In the genomic region with DNA sequence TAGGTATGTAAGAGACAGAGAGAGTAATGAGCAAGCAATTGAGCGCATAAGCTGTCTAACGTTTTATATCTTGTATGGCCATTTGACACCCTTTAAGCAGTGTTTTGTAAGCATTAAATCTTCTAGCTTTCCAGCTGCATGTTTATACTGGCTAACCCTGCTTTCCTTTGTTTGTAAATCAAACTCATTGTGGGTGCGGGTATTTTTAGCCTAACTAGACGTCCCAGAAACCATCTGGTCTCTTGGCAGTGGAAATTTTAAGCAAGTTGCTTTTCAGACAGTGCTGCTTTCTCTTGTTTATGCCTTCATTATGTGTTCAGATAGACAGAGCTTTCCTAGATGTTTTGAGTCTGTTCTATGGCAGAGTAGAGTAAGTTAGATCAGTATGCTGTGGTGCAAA, we compare ENCODE assay signal across 11 cellular contexts.
DNase-seq lines count a peak whose midpoint lies in the region; ATAC-seq, FAIRE-seq and TF ChIP-seq lines count a peak whose summit lies in the region.
"Had no signal": no experiment of that assay in that cellular context is flagged by ENCODE, and none has a peak within 500 bp of the region (broad histone marks: within the 10 kb centered on the region; RNA-seq: fewer than 3 reads in every experiment).

No MANE protein-coding gene starts in this region.

- no peak overlapping the region for H3K56ac ChIP-seq in IMR-90 (ENCODE audit: extremely low read depth, insufficient read depth, low read length)

- peaks cover 29% of the 10 kb centered on the region for H3F3A ChIP-seq in smooth muscle cell (ENCODE audit: low read depth)

- no peak for TF ChIP-seq CTCF in IMR-90 (conservative IDR thresholded peaks at IDR 0.05; ENCODE audit: low read depth, low read length)
- no peak for TF ChIP-seq CTCF in coronary artery (IDR thresholded peaks at IDR 0.05)
- TF ChIP-seq CTCF in left lung (IDR thresholded peaks at IDR 0.05), result no peak
- TF ChIP-seq CTCF in smooth muscle cell (IDR thresholded peaks at IDR 0.05; ENCODE audit: borderline replicate concordance, insufficient read depth, poor library complexity, severe bottlenecking), result no peak

- DNase-seq in IMR-90, result peak; percentile 94
- no peak for DNase-seq in coronary artery (ENCODE audit: low spot score)
- no peak for DNase-seq in left lung
- DNase-seq in smooth muscle cell (lab: John Stamatoyannopoulos, UW; ENCODE audit: unreplicated experiment), result no peak
- no peak for DNase-seq in SK-N-DZ (ENCODE audit: low spot score)
- no peak for DNase-seq in activated gamma-delta T cell (lab: John Stamatoyannopoulos, UW)
- DNase-seq in H54 (ENCODE audit: insufficient read length, low spot score), result no peak
- DNase-seq: DMS79; NCI-H345; stimulated activated CD4-positive, alpha-beta T cell treated with anti-CD3 and anti-CD28 coated beads, Interleukin-1b, Interleukin-23, amount 100 ng/mL, for 48 hours had no signal

- H3K27me3 ChIP-seq in IMR-90 (ENCODE audit: control insufficient read depth, insufficient read depth, low read length) (no peaks in the 10 kb centered on the region), left lung (no peaks in the 10 kb centered on the region), smooth muscle cell (ENCODE audit: low read depth) (no peaks in the 10 kb centered on the region)

- peak overlapping the region; percentile 22; the same call in 1 of the 2 replicates for H2BK20ac ChIP-seq in IMR-90 (ENCODE audit: low read depth, low read length)

- in situ Hi-C loops in IMR-90 (cut with MboI; ENCODE audit: low sequenced_read_pairs), result no loop called here

- peak; percentile 60 for ATAC-seq in IMR-90 (ENCODE audit: low read depth)
- peak; percentile 49 for ATAC-seq in left lung
- ATAC-seq in HG02798 (IDR thresholded peaks at IDR 0.05; ENCODE audit: poor library complexity, unreplicated experiment), result no peak

- H4K20me1 ChIP-seq in IMR-90 (ENCODE audit: insufficient read depth, low read length) (peaks cover 10% of the 10 kb centered on the region; the same call in 1 of the 2 replicates), smooth muscle cell (ENCODE audit: low read depth) (no peaks in the 10 kb centered on the region)

- no peak overlapping the region for H2AK9ac ChIP-seq in IMR-90 (replicated peaks; ENCODE audit: low read depth, low read length, poor library complexity)

- H4K5ac ChIP-seq in IMR-90 (ENCODE audit: low read depth, low read length), result peak overlapping the region; percentile 55; the same call in 1 of the 2 replicates

- peak overlapping the region; percentile 54; the same call in 1 of the 2 replicates for H2BK120ac ChIP-seq in IMR-90 (ENCODE audit: low read depth, low read length)

- H3K9me3 ChIP-seq in IMR-90 (ENCODE audit: control insufficient read depth, insufficient read depth, low read length) (peaks cover 9% of the 10 kb centered on the region), left lung (peaks cover 0 to 32% of the 10 kb centered on the region in 2 donors), smooth muscle cell (replicated peaks; ENCODE audit: low read depth) (peaks cover 7% of the 10 kb centered on the region)

- peak overlapping the region; percentile 58 for H2BK5ac ChIP-seq in IMR-90 (ENCODE audit: low read depth, low read length, poor library complexity, severe bottlenecking)

- H3K4me3 ChIP-seq in IMR-90 (ENCODE audit: insufficient read depth, low read depth, low read length), result no peak overlapping the region
- H3K4me3 ChIP-seq in coronary artery, result peak overlapping the region; percentile 18
- no peak overlapping the region for H3K4me3 ChIP-seq in left lung
- no peak overlapping the region for H3K4me3 ChIP-seq in smooth muscle cell

- no TSS peak for BruUV-seq in IMR-90 (replicated peaks; lab: Mats Ljungman, UMichigan)

- H4K8ac ChIP-seq in IMR-90 (ENCODE audit: low read depth in 2 of 2, low read length in 2 of 2), result peak overlapping the region in 1 of 2 experiments; percentile 60; a peak in 1 of 4 replicates

- CTCF ChIA-PET in IMR-90 (lab: Yijun Ruan, JAX), result interaction anchor here (0.8 to 1.1 kb wide), 2 partner anchors 120 to 369 kb away, joined by 3 read pairs; no protein-coding TSS in a partner anchor

- H3K23ac ChIP-seq in IMR-90 (ENCODE audit: low read depth, low read length), result peak overlapping the region; percentile 55; the same call in 1 of the 2 replicates

- H3K36me3 ChIP-seq in IMR-90 (ENCODE audit: control insufficient read depth, insufficient read depth, low read length) (peaks cover 11% of the 10 kb centered on the region; the same call in 1 of the 2 replicates), left lung (peaks cover 0 to 45% of the 10 kb centered on the region in 2 donors), smooth muscle cell (ENCODE audit: low read depth) (peaks cover 27% of the 10 kb centered on the region)

- TF ChIP-seq POLR2A in IMR-90 (IDR thresholded peaks at IDR 0.05; ENCODE audit: low read depth, low read length) (no peak), H54 (IDR thresholded peaks at IDR 0.05; ENCODE audit: low read depth, low read length) (no peak)

- TF ChIP-seq RAD21 in IMR-90 (IDR thresholded peaks at IDR 0.05; ENCODE audit: low read length), result no peak

- peak overlapping the region; percentile 70 for H3K4me2 ChIP-seq in IMR-90 (ENCODE audit: low read depth, low read length)
- peak overlapping the region; percentile 36 for H3K4me2 ChIP-seq in smooth muscle cell

- no peak overlapping the region for H4K91ac ChIP-seq in IMR-90 (ENCODE audit: insufficient read depth, low read depth, low read length)

- H3K14ac ChIP-seq in IMR-90 (replicated peaks; ENCODE audit: low read depth, low read length), result peak overlapping the region; percentile 56

- dilution Hi-C loops in IMR-90 (cut with HindIII; ENCODE audit: low sequenced_read_pairs, unreplicated experiment), result no loop called here

- no peak overlapping the region for H2AFZ ChIP-seq in IMR-90 (replicated peaks; ENCODE audit: low read length, poor library complexity)
- H2AFZ ChIP-seq in smooth muscle cell (ENCODE audit: low read depth), result no peak overlapping the region

- H3K79me2 ChIP-seq in smooth muscle cell (ENCODE audit: low read depth), result peaks cover 6% of the 10 kb centered on the region

- intact Hi-C loops in IMR-90 (cut with micrococcal nuclease), result no loop called here
- intact Hi-C loops in left lung (cut with DNase I), result no loop called here

- 0 out of 2 replicates have a peak, but pooled peaks cover 3% of the 10 kb centered on the region for H3K9me1 ChIP-seq in IMR-90 (ENCODE audit: insufficient read depth, low read length)

- WGBS in IMR-90 (ENCODE audit: extremely low coverage in 2 of 2, insufficient read length in 1 of 2), 2 experiments, result no CpG with 5 or more reads among the region's 4 CpGs
- WGBS in smooth muscle cell (ENCODE audit: low lambda C conversion rate), result 34% methylated on average over 4 of the region's 4 CpGs

- peak overlapping the region; percentile 44; the same call in 1 of the 2 replicates for H2AK5ac ChIP-seq in IMR-90 (ENCODE audit: low read depth, low read length)

- peak overlapping the region; percentile 84; the same call in 1 of the 2 replicates for H3K27ac ChIP-seq in IMR-90 (ENCODE audit: insufficient read depth, low read length)
- H3K27ac ChIP-seq in coronary artery, result peak overlapping the region; percentile 44 to 66
- peak overlapping the region; percentile 22 to 45 for H3K27ac ChIP-seq in left lung
- H3K27ac ChIP-seq in smooth muscle cell (ENCODE audit: low read depth), result peak overlapping the region; percentile 17

- H2BK15ac ChIP-seq in IMR-90 (ENCODE audit: low read depth, low read length), result peak overlapping the region; percentile 45; the same call in 1 of the 3 replicates

- peak overlapping the region; percentile 57 for H3K4ac ChIP-seq in IMR-90 (ENCODE audit: low read depth, low read length)

- FAIRE-seq in H54 (lab: Jason Lieb, UNC), result no peak

- POLR2A ChIA-PET in IMR-90 (lab: Charles Lee; ENCODE audit: unreplicated experiment), result no interaction called here

- peak overlapping the region; percentile 21; the same call in 1 of the 2 replicates for H3K18ac ChIP-seq in IMR-90 (ENCODE audit: low read depth, low read length)

- peaks cover 19% of the 10 kb centered on the region for H3K4me1 ChIP-seq in IMR-90 (ENCODE audit: control insufficient read depth, insufficient read depth, low read length)
- peaks cover 17 to 35% of the 10 kb centered on the region in 2 donors for H3K4me1 ChIP-seq in left lung
- peaks cover 3% of the 10 kb centered on the region for H3K4me1 ChIP-seq in smooth muscle cell (ENCODE audit: low read depth)

- no peak overlapping the region for H3K9ac ChIP-seq in IMR-90 (ENCODE audit: low read depth, low read length)
- H3K9ac ChIP-seq in smooth muscle cell (ENCODE audit: low read depth), result no peak overlapping the region

- H3K79me1 ChIP-seq in IMR-90 (ENCODE audit: low read depth in 1 of 2, low read length in 2 of 2), result peaks cover 29 to 55% of the 10 kb centered on the region in 2 experiments

TF ChIP-seq in IMR-90, 13 proteins besides CTCF, POLR2A, EP300 and RAD21:
- no peak for TF ChIP-seq SMC3 (IDR thresholded peaks at IDR 0.05; ENCODE audit: low read depth, low read length)
- no peak for TF ChIP-seq RCOR1 (IDR thresholded peaks at IDR 0.05; ENCODE audit: insufficient replicate concordance, low read length)
- no peak for TF ChIP-seq NFE2L2 (IDR thresholded peaks at IDR 0.05; ENCODE audit: low read depth, low read length)
- TF ChIP-seq, protein P1, sequence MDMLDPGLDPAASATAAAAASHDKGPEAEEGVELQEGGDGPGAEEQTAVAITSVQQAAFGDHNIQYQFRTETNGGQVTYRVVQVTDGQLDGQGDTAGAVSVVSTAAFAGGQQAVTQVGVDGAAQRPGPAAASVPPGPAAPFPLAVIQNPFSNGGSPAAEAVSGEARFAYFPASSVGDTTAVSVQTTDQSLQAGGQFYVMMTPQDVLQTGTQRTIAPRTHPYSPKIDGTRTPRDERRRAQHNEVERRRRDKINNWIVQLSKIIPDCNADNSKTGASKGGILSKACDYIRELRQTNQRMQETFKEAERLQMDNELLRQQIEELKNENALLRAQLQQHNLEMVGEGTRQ (IDR thresholded peaks at IDR 0.05; ENCODE audit: low read depth, low read length), result no peak
- no peak for TF ChIP-seq CHD1 (IDR thresholded peaks at IDR 0.05; ENCODE audit: low read depth, low read length)
- TF ChIP-seq MAZ (IDR thresholded peaks at IDR 0.05; ENCODE audit: borderline replicate concordance, low read depth, low read length), result no peak
- TF ChIP-seq, protein P2, sequence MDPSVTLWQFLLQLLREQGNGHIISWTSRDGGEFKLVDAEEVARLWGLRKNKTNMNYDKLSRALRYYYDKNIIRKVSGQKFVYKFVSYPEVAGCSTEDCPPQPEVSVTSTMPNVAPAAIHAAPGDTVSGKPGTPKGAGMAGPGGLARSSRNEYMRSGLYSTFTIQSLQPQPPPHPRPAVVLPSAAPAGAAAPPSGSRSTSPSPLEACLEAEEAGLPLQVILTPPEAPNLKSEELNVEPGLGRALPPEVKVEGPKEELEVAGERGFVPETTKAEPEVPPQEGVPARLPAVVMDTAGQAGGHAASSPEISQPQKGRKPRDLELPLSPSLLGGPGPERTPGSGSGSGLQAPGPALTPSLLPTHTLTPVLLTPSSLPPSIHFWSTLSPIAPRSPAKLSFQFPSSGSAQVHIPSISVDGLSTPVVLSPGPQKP (IDR thresholded peaks at IDR 0.05; ENCODE audit: borderline replicate concordance, low read depth, low read length), result no peak
- TF ChIP-seq MAFK (IDR thresholded peaks at IDR 0.05; ENCODE audit: low read depth, low read length), result no peak

Comparison
In these comparisons a context has a peak if more than half of its experiments do, and no peak if none do; other contexts are left out.
1. H3K27ac ChIP-seq: peak in every context shown above with its lines; median percentile 84 in IMR-90; 55 in coronary artery; 34 in left lung; 17 in smooth muscle cell.